ENCODE assay signal across 12 cellular contexts in the genomic region with DNA sequence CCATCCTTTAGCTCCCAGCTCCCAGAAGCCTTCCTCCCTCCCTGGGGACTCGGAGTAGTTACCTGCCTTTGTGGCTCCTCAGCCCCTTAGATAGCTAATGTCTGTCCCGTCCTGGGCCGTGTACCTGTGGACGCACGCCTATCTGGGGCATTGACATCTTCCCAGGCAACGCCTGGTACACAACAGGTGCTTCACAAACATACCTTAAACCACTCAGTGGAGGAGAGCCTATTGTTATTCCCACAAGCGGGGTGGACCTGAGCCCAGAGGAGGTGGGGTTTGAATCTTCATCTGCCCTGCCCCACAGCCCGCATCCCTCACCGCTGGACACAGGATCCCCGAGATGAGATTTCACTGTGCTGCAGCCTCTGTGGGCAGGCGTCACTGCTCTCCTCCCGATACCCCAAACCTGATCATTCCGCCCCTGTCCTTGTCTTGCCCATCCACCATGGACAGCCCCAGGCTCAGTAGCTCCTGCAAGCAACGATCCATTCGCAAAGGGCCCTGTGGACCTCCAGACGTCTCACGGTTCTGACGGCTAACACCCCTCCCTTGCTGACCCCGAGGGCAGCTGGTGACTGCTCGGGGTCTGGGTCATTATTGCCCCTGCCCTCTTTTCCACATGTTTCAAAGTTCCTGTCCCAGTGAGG.
"Had no signal": no experiment of that assay in that cellular context is flagged by ENCODE, and none has a peak within 500 bp of the region (broad histone marks: within the 10 kb centered on the region; RNA-seq: fewer than 3 reads in every experiment).

No MANE protein-coding gene starts in this region.

- H3K9me3 ChIP-seq: uterus had no signal

- H3K36me3 ChIP-seq: uterus had no signal

- H3K27me3 ChIP-seq: uterus had no signal

- H3K27me3 Mint-ChIP-seq: dendritic cell treated with granulocyte-macrophage colony-stimulating factor and Interleukin-4, amounts not matched to agents 40 ng/mL and 50 ng/mL, for 4 days had no signal

- H3K4me3 ChIP-seq: uterus had no signal

- H3K9me3 Mint-ChIP-seq: activated CD8-positive, alpha-beta T cell treated with anti-CD3 and anti-CD28 coated beads for 36 hours; dendritic cell treated with granulocyte-macrophage colony-stimulating factor and Interleukin-4, amounts not matched to agents 40 ng/mL and 50 ng/mL, for 4 days; naive thymus-derived CD8-positive, alpha-beta T cell; T-helper 1 cell treated with Interleukin-12 subunit alpha and Interleukin-12 subunit beta and Interleukin-4 antibody, amounts not matched to agents 30 μg/mL and 1 μg/mL, for 36 hours had no signal

- H3K27ac Mint-ChIP-seq: activated CD8-positive, alpha-beta T cell treated with anti-CD3 and anti-CD28 coated beads for 36 hours; dendritic cell treated with granulocyte-macrophage colony-stimulating factor and Interleukin-4, amounts not matched to agents 40 ng/mL and 50 ng/mL, for 4 days; T-helper 1 cell treated with Interleukin-12 subunit alpha and Interleukin-12 subunit beta and Interleukin-4 antibody, amounts not matched to agents 30 μg/mL and 1 μg/mL, for 36 hours had no signal

- H3K4me3 Mint-ChIP-seq: activated CD8-positive, alpha-beta T cell treated with anti-CD3 and anti-CD28 coated beads for 36 hours; dendritic cell treated with granulocyte-macrophage colony-stimulating factor and Interleukin-4, amounts not matched to agents 40 ng/mL and 50 ng/mL, for 4 days; naive thymus-derived CD8-positive, alpha-beta T cell; T-helper 1 cell treated with Interleukin-12 subunit alpha and Interleukin-12 subunit beta and Interleukin-4 antibody, amounts not matched to agents 30 μg/mL and 1 μg/mL, for 36 hours had no signal

- H3K4me1 ChIP-seq: uterus had no signal

- DNase-seq: activated CD4-positive, alpha-beta T cell treated with anti-CD3 and anti-CD28 coated beads for 4 hours; activated CD8-positive, alpha-beta memory T cell treated with anti-CD3 and anti-CD28 coated beads, Interleukin-2, amount 50 U/mL, for 4 hours; activated CD8-positive, alpha-beta T cell treated with anti-CD3 and anti-CD28 coated beads for 36 hours; activated naive CD4-positive, alpha-beta T cell; central memory CD4-positive, alpha-beta T cell; erythroblast; hypothalamus; mammary epithelial cell; naive thymus-derived CD8-positive, alpha-beta T cell; uterus had no signal

- H3K27ac ChIP-seq: uterus had no signal

- H3K36me3 Mint-ChIP-seq: naive thymus-derived CD8-positive, alpha-beta T cell had no signal

- ATAC-seq: activated CD8-positive, alpha-beta T cell treated with anti-CD3 and anti-CD28 coated beads for 36 hours; naive thymus-derived CD8-positive, alpha-beta T cell had no signal
